ENCODE assay signal across 8 cellular contexts in the genomic region with DNA sequence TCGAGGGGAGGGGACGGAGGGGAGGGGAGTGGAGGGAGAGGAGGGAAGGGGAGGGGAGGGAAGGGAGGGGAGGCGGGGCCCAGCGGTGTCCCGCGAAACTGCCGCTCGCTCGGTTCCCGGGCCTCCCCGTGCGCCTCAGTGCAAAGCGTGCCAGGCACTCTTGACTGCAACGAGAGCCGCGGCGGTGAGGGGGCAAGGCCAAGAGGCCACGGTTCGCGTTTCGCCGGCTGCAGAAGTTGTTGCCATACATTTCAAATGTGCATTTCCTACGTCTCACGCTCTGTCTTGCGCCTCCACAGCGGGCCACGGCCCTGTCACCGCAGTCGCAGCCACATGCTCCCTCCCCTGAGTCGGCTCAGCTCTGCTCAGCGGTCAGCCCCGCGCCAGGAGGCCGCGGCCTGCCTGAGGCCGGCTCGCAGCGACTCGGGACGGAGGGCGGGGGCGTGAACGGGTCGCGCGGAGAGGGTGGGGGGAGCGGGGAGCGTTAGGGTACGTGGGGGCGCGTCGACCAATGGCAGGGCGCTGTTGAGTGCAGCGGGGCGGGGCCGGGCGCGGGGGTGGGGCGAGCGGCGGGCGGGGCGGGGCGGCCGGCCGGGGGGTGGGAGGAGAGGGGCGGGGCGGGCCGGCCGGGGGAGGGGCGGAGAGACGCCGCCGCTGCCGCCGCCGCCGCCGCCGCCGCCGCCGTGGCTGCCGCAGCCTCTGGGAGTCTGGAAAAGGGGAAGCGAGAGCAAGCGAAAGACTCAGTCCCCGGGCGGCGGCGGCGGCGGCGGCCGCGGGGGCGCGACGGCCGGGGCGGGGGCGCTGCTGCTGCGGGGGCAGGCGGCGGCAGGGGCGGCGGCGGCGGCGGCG. TPM values are rescaled to one million over a fixed set of nuclear protein-coding genes. Genes with fewer than 3 reads are reported as not detected.
DNase-seq lines count a peak whose midpoint lies in the region; ATAC-seq, FAIRE-seq and TF ChIP-seq lines count a peak whose summit lies in the region.

TSS of gene PPP2R5C (plus strand) at position 678 of the 849 bp plus-strand sequence. CDS start 185 bp downstream, outside the sequence.

- H3K27ac Mint-ChIP-seq in activated B cell treated with CpG ODN at 0.5 μM for 24 hours: peak within 1 kb of the TSS; percentile 77
- peak within 1 kb of the TSS; percentile 87 to 98 (median 96) for H3K27ac Mint-ChIP-seq in immature natural killer cell

- intact Hi-C loops in activated B cell treated with CpG ODN at 0.5 μM for 24 hours (cut with micrococcal nuclease): loop anchor here (1.0 kb wide), 1 partner anchor 558 kb away; the partner anchor contains the start of gene ZNF839

- H3K4me3 ChIP-seq in bronchial epithelial cell (ENCODE audit: low read depth, low read length): peak within 1 kb of the TSS; percentile 93

- DNase-seq in A172 (ENCODE audit: low spot score) (peak; percentile 48), NCI-H2227 treated with DMSO at 0.1 percent for 48 hours (lab: John Stamatoyannopoulos, UW) (peak; percentile 65), activated B cell treated with CpG ODN at 0.5 μM for 24 hours (peak; percentile 81), bronchial epithelial cell (ENCODE audit: low read depth) (peak; percentile 50), immature natural killer cell (peak; percentile 91 to 94 (median 93)), smooth muscle cell of the brain vasculature (ENCODE audit: low read depth, low spot score) (peak; percentile 53)

- H3K9me3 Mint-ChIP-seq in activated B cell treated with CpG ODN at 0.5 μM for 24 hours (no peaks in the 10 kb centered on the region), immature natural killer cell (no peaks in the 10 kb centered on the region)

- H3K27me3 Mint-ChIP-seq in activated B cell treated with CpG ODN at 0.5 μM for 24 hours (no peaks in the 10 kb centered on the region), immature natural killer cell (ENCODE audit: low read depth in 3 of 3) (peaks cover 9 to 26% (median 24%) of the 10 kb centered on the region in 3 donors)

- FAIRE-seq in bronchial epithelial cell (lab: Jason Lieb, UNC): no peak

- no peaks in the 10 kb centered on the region for H3K27me3 ChIP-seq in bronchial epithelial cell (ENCODE audit: control insufficient read depth, insufficient read depth, low read length)

- POLR2A ChIA-PET in activated B cell treated with CpG ODN at 0.5 μM for 24 hours (lab: Charles Lee): interaction anchor here (0.7 to 2.3 kb wide), 19 partner anchors 10 to 203 kb away, joined by 3 to 15 read pairs (median 4); partner anchors contain the start of gene DYNC1H1

- CTCF ChIA-PET in activated B cell treated with CpG ODN at 0.5 μM for 24 hours (lab: Charles Lee): interaction anchor here (1.2 to 2.0 kb wide), 2 partner anchors 10 to 54 kb away, joined by 5 to 9 read pairs; no protein-coding TSS in a partner anchor

- H3K36me3 Mint-ChIP-seq in activated B cell treated with CpG ODN at 0.5 μM for 24 hours (ENCODE audit: low read depth) (peaks cover 24% of the 10 kb centered on the region), immature natural killer cell (peaks cover 22 to 29% (median 26%) of the 10 kb centered on the region in 3 donors)

- H3K4me1 Mint-ChIP-seq in activated B cell treated with CpG ODN at 0.5 μM for 24 hours (peaks cover 18% of the 10 kb centered on the region), immature natural killer cell (peaks cover 66 to 80% of the 10 kb centered on the region in 2 donors)

- H3K36me3 ChIP-seq in bronchial epithelial cell (ENCODE audit: control insufficient read depth, insufficient read depth, low read length): no peaks in the 10 kb centered on the region

- H3K4me3 Mint-ChIP-seq in activated B cell treated with CpG ODN at 0.5 μM for 24 hours: peak within 1 kb of the TSS; percentile 88
- peak within 1 kb of the TSS; percentile 92 to 99 (median 97) for H3K4me3 Mint-ChIP-seq in immature natural killer cell

- TF ChIP-seq CTCF in activated B cell treated with CpG ODN at 0.5 μM for 24 hours (IDR thresholded peaks at IDR 0.05): no peak
- no peak for TF ChIP-seq CTCF in bronchial epithelial cell (IDR thresholded peaks at IDR 0.05; ENCODE audit: insufficient read depth, low read length, severe bottlenecking)

- peak; percentile 41 for ATAC-seq in GM18861 (IDR thresholded peaks at IDR 0.05; ENCODE audit: unreplicated experiment)
- peak; percentile 50 for ATAC-seq in HG03103 (IDR thresholded peaks at IDR 0.05; ENCODE audit: low read depth, unreplicated experiment)
- ATAC-seq in activated B cell treated with CpG ODN at 0.5 μM for 24 hours (ENCODE audit: low read depth): peak; percentile 63

RNA-seq across cellular contexts. Expression of gene PPP2R5C, which starts in this region (rescaled TPM):
- 87.4 and 106 TPM in 2 replicates for total RNA-seq in A172 (2014; rRNA removed; shearing (Covaris generic))
- total RNA-seq in activated B cell treated with CpG ODN at 0.5 μM for 24 hours (197 and 227 TPM in 2 replicates), bronchial epithelial cell (71.3 and 104 TPM in 2 replicates)
- polyA plus RNA-seq in immature natural killer cell: 100 to 1,000 TPM; 214 to 250 (median 236) TPM

Comparison
In these comparisons a context has a peak if more than half of its experiments do, and no peak if none do; other contexts are left out.
1. Peak in every context shown above with its lines: DNase-seq, ATAC-seq and H3K4me3 ChIP-seq.